In genomic region chr12:120121766-120122293, GRCh38 we compare ENCODE assay signal across 1 cellular context.
TF ChIP-seq lines count a peak whose summit lies in the region.

No MANE protein-coding gene starts in this region.

TF ChIP-seq in HepG2, 621 proteins besides CTCF, POLR2A, EP300 and RAD21 (continued from another document and continues in another):
- TF ChIP-seq CREB3 (CRISPR knock-in tag; IDR thresholded peaks at IDR 0.05) (no peak), FOXP4 (CRISPR knock-in tag; IDR thresholded peaks at IDR 0.05) (peak; percentile 91), PATZ1 (CRISPR knock-in tag; IDR thresholded peaks at IDR 0.05) (0 out of 2 replicates have a peak, but pooled peaks have one; percentile 14), NR2C2 (CRISPR knock-in tag; IDR thresholded peaks at IDR 0.05; ENCODE audit: borderline replicate concordance) (peak; percentile 68; the same call in 1 of the 2 replicates), POLR2AphosphoS5 (IDR thresholded peaks at IDR 0.05; ENCODE audit: low read depth, low read length) (no peak), SP1 (IDR thresholded peaks at IDR 0.05) (no peak), SP1 (CRISPR knock-in tag; IDR thresholded peaks at IDR 0.05) (no peak), KLF16 (CRISPR knock-in tag; IDR thresholded peaks at IDR 0.05) (no peak; a peak in 1 of 4 replicates), STAT5B (CRISPR knock-in tag; IDR thresholded peaks at IDR 0.05) (no peak), ZNF296 (CRISPR knock-in tag; conservative IDR thresholded peaks at IDR 0.05) (no peak), FOSL2 (CRISPR knock-in tag; IDR thresholded peaks at IDR 0.05) (peak; percentile 75), SNAI1 (CRISPR knock-in tag; IDR thresholded peaks at IDR 0.05; ENCODE audit: borderline replicate concordance) (no peak), SRY (CRISPR knock-in tag; IDR thresholded peaks at IDR 0.05) (no peak), ZNF577 (CRISPR knock-in tag; IDR thresholded peaks at IDR 0.05; ENCODE audit: borderline replicate concordance, low read depth) (no peak), ADNP (CRISPR knock-in tag; IDR thresholded peaks at IDR 0.05) (no peak), ZNF414 (CRISPR knock-in tag; IDR thresholded peaks at IDR 0.05) (no peak), SP5 (CRISPR knock-in tag; IDR thresholded peaks at IDR 0.05; ENCODE audit: borderline replicate concordance, low read depth) (peak; percentile 52; the same call in 1 of the 2 replicates), CERS6 (CRISPR knock-in tag; IDR thresholded peaks at IDR 0.05) (no peak), ZNF800 (CRISPR knock-in tag; IDR thresholded peaks at IDR 0.05) (no peak), ZFP1 (CRISPR knock-in tag; IDR thresholded peaks at IDR 0.05) (no peak), GMEB2 (CRISPR knock-in tag; IDR thresholded peaks at IDR 0.05; ENCODE audit: low read depth) (no peak), KDM4B (CRISPR knock-in tag; IDR thresholded peaks at IDR 0.05) (no peak), SALL1 (CRISPR knock-in tag; IDR thresholded peaks at IDR 0.05) (peak; percentile 80), AGO2 (optimal IDR thresholded peaks at IDR 0.05; ENCODE audit: low read depth, low read length) (no peak), BCL6 (CRISPR knock-in tag; IDR thresholded peaks at IDR 0.05) (peak; percentile 44; the same call in 1 of the 2 replicates), ZNF343 (CRISPR knock-in tag; IDR thresholded peaks at IDR 0.05) (no peak), DPF2 (CRISPR knock-in tag; IDR thresholded peaks at IDR 0.05; ENCODE audit: borderline replicate concordance, low read depth) (peak; percentile 59; the same call in 1 of the 2 replicates), SPEN (CRISPR knock-in tag; IDR thresholded peaks at IDR 0.05; ENCODE audit: low read depth) (peak; percentile 28; the same call in 1 of the 2 replicates), TEAD3 (CRISPR knock-in tag; optimal IDR thresholded peaks at IDR 0.05; ENCODE audit: borderline replicate concordance) (peak; percentile 81), ZNF547 (CRISPR knock-in tag; IDR thresholded peaks at IDR 0.05) (no peak), SNAPC4 (CRISPR knock-in tag; IDR thresholded peaks at IDR 0.05) (no peak), ARID5B (CRISPR knock-in tag; IDR thresholded peaks at IDR 0.05) (peak; percentile 84), GATA4 (IDR thresholded peaks at IDR 0.05; ENCODE audit: borderline replicate concordance, low read depth) (no peak), NCOR1 (IDR thresholded peaks at IDR 0.05; ENCODE audit: borderline replicate concordance, low read length) (peak; percentile 59; the same call in 1 of the 2 replicates), ZNF792 (CRISPR knock-in tag; IDR thresholded peaks at IDR 0.05) (peak; percentile 49; the same call in 1 of the 2 replicates), SYNCRIP (IDR thresholded peaks at IDR 0.05; ENCODE audit: insufficient read depth, low read depth, low read length) (no peak), ZFX (CRISPR knock-in tag; IDR thresholded peaks at IDR 0.05; ENCODE audit: low read depth) (no peak), ELF1 (CRISPR knock-in tag; IDR thresholded peaks at IDR 0.05) (0 out of 2 replicates have a peak, but pooled peaks have one; percentile 21), ZNF282 (IDR thresholded peaks at IDR 0.05; ENCODE audit: partially characterized antibody) (no peak), RXRA (CRISPR knock-in tag; IDR thresholded peaks at IDR 0.05) (peak; percentile 87), ZNF431 (CRISPR knock-in tag; IDR thresholded peaks at IDR 0.05; ENCODE audit: borderline replicate concordance, low read depth) (no peak), ZNF644 (CRISPR knock-in tag; IDR thresholded peaks at IDR 0.05; ENCODE audit: low read depth) (0 out of 2 replicates have a peak, but pooled peaks have one; percentile 26), ZNF350 (CRISPR knock-in tag; IDR thresholded peaks at IDR 0.05; ENCODE audit: borderline replicate concordance, low read depth) (peak; percentile 20; the same call in 1 of the 2 replicates), DDIT3 (CRISPR knock-in tag; IDR thresholded peaks at IDR 0.05) (no peak), GATAD2A (CRISPR knock-in tag; IDR thresholded peaks at IDR 0.05) (peak; percentile 84), HOXD1 (CRISPR knock-in tag; IDR thresholded peaks at IDR 0.05) (no peak)
